12 cellular contexts compared by ENCODE assay signal in genomic region chr1:150620919-150621318, GRCh38. TPM values are rescaled to one million over a fixed set of nuclear protein-coding genes. Genes with fewer than 3 reads are reported as not detected.
A peak's percentile ranks its signal among the peaks of the same experiment; 100 is the strongest.
DNase-seq lines count a peak whose midpoint lies in the region; ATAC-seq and TF ChIP-seq lines count a peak whose summit lies in the region.
"Had no signal": no experiment of that assay in that cellular context is flagged by ENCODE, and none has a peak within 500 bp of the region (broad histone marks: within the 10 kb centered on the region; RNA-seq: fewer than 3 reads in every experiment).

No MANE protein-coding gene starts in this region.

- H3K4me1 ChIP-seq in gastrocnemius medialis = peaks cover 40% of the 10 kb centered on the region in 2 donors

- DNase-seq in CD4-positive, alpha-beta T cell = no peak
- no peak for DNase-seq in effector memory CD8-positive, alpha-beta T cell
- DNase-seq in gastrocnemius medialis (no peak), amygdala (lab: John Stamatoyannopoulos, UW) (no peak), NCI-H446 treated with DMSO at 0.1 percent for 48 hours (lab: John Stamatoyannopoulos, UW) (no peak)
- DNase-seq: activated CD8-positive, alpha-beta memory T cell treated with anti-CD3 and anti-CD28 coated beads, Interleukin-2, amount 50 U/mL, for 48 hours; foreskin keratinocyte had no signal

- no peaks in the 10 kb centered on the region for H3K9me3 Mint-ChIP-seq in CD4-positive, alpha-beta T cell
- no peaks in the 10 kb centered on the region for H3K9me3 Mint-ChIP-seq in effector memory CD8-positive, alpha-beta T cell
- H3K9me3 Mint-ChIP-seq: T-helper 1 cell treated with Interleukin-12 subunit alpha and Interleukin-12 subunit beta and Interleukin-4 antibody, amounts not matched to agents 30 μg/mL and 1 μg/mL, for 36 hours had no signal

- no peak for TF ChIP-seq POLR2A in gastrocnemius medialis (IDR thresholded peaks at IDR 0.05)

- H3K36me3 ChIP-seq in gastrocnemius medialis = peaks cover 0 to 54% of the 10 kb centered on the region in 2 donors

- no peak for ATAC-seq in CD4-positive, alpha-beta T cell (ENCODE audit: poor library complexity)
- no peak for ATAC-seq in effector memory CD8-positive, alpha-beta T cell (replicated peaks)
- ATAC-seq in gastrocnemius medialis = no peak
- ATAC-seq in HG03571 (IDR thresholded peaks at IDR 0.05; ENCODE audit: unreplicated experiment) = no peak
- no peak for ATAC-seq in HG03442 (IDR thresholded peaks at IDR 0.05; ENCODE audit: unreplicated experiment)
- ATAC-seq: foreskin keratinocyte; stimulated activated naive CD8-positive, alpha-beta T cell treated with anti-CD3 and anti-CD28 coated beads, Interleukin-15, Interleukin-2, amounts not matched to agents 100 U/mL and 50 U/mL, for 24 hours had no signal

- no peak for TF ChIP-seq CTCF in CD4-positive, alpha-beta T cell (IDR thresholded peaks at IDR 0.05)
- no peak for TF ChIP-seq CTCF in gastrocnemius medialis (IDR thresholded peaks at IDR 0.05 in 4 of 5, conservative IDR thresholded peaks at IDR 0.05 in 1 of 5)

- peaks cover 73% of the 10 kb centered on the region for H3K36me3 Mint-ChIP-seq in CD4-positive, alpha-beta T cell (ENCODE audit: low read depth)
- peaks cover 81% of the 10 kb centered on the region for H3K36me3 Mint-ChIP-seq in effector memory CD8-positive, alpha-beta T cell (ENCODE audit: insufficient read depth)

- intact Hi-C loops in CD4-positive, alpha-beta T cell (cut with DNase I, micrococcal nuclease) = loop anchor here (1.0 to 10.0 kb wide), 5 partner anchors 10 to 534 kb away; partner anchors contain the start of gene TNFAIP8L2 (in 1 of the 2)
- intact Hi-C loops in gastrocnemius medialis (cut with DNase I; ENCODE audit: low total_unique reads) = loop anchor here (1.0 kb wide), 1 partner anchor 60 kb away; no protein-coding TSS in a partner anchor

- POLR2A ChIA-PET in CD4-positive, alpha-beta T cell (lab: Charles Lee) = interaction anchor here (1.3 to 14.1 kb wide), 4 partner anchors 8 to 56 kb away, joined by 5 to 501 read pairs (median 34); partner anchors contain the start of genes ENSA and MCL1

- H3K4me3 ChIP-seq in gastrocnemius medialis = no peak overlapping the region

- CTCF ChIA-PET in CD4-positive, alpha-beta T cell (lab: Charles Lee) = interaction anchor here (0.6 to 7.3 kb wide), 14 partner anchors 8 to 437 kb away, joined by 3 to 131 read pairs (median 5); partner anchors contain the start of genes ENSA and MCL1

- H3K27me3 ChIP-seq in CD4-positive, alpha-beta T cell (ENCODE audit: control insufficient read depth, insufficient read depth, low read length) = no peaks in the 10 kb centered on the region
- no peaks in the 10 kb centered on the region for H3K27me3 ChIP-seq in gastrocnemius medialis
- H3K27me3 ChIP-seq: foreskin keratinocyte had no signal

- in situ Hi-C loops in gastrocnemius medialis (cut with MboI; ENCODE audit: low sequenced_read_pairs in 4 of 4) = loop anchor here in 3 of 4 donors (5.0 to 10.0 kb wide), 2 partner anchors 56 to 64 kb away; no protein-coding TSS in a partner anchor

- peak overlapping the region; percentile 73 for H3K27ac Mint-ChIP-seq in CD4-positive, alpha-beta T cell
- H3K27ac Mint-ChIP-seq in effector memory CD8-positive, alpha-beta T cell = peak overlapping the region; percentile 81 to 91

- H3K27me3 Mint-ChIP-seq in CD4-positive, alpha-beta T cell = no peaks in the 10 kb centered on the region
- no peaks in the 10 kb centered on the region for H3K27me3 Mint-ChIP-seq in effector memory CD8-positive, alpha-beta T cell

- H3K4me3 Mint-ChIP-seq in CD4-positive, alpha-beta T cell = no peak overlapping the region
- H3K4me3 Mint-ChIP-seq in effector memory CD8-positive, alpha-beta T cell = no peak overlapping the region
- H3K4me3 Mint-ChIP-seq: T-helper 1 cell treated with Interleukin-12 subunit alpha and Interleukin-12 subunit beta and Interleukin-4 antibody, amounts not matched to agents 30 μg/mL and 1 μg/mL, for 36 hours had no signal

- no peak overlapping the region for H3K27ac ChIP-seq in CD4-positive, alpha-beta T cell (ENCODE audit: low read depth, low read length)
- H3K27ac ChIP-seq in gastrocnemius medialis = peak overlapping the region; percentile 70 to 79 (median 75)
- H3K27ac ChIP-seq: foreskin keratinocyte had no signal

- no peaks in the 10 kb centered on the region for H3K9me3 ChIP-seq in CD4-positive, alpha-beta T cell (ENCODE audit: control insufficient read depth, low read length)
- no peaks in the 10 kb centered on the region for H3K9me3 ChIP-seq in gastrocnemius medialis

- peaks cover 64% of the 10 kb centered on the region for H3K4me1 Mint-ChIP-seq in CD4-positive, alpha-beta T cell (ENCODE audit: low read depth)
- H3K4me1 Mint-ChIP-seq in effector memory CD8-positive, alpha-beta T cell (ENCODE audit: low read depth in 2 of 2) = peaks cover 25 to 31% of the 10 kb centered on the region in 2 donors

TF ChIP-seq in PFSK-1, 5 proteins besides CTCF, POLR2A, EP300 and RAD21:
- TF ChIP-seq FOXP2 (optimal IDR thresholded peaks at IDR 0.05; ENCODE audit: borderline replicate concordance, extremely low read depth, extremely low read length, insufficient read depth) (no peak), TAF1 (IDR thresholded peaks at IDR 0.05; ENCODE audit: borderline replicate concordance, insufficient read depth, low read length) (no peak), REST (IDR thresholded peaks at IDR 0.05; ENCODE audit: insufficient read depth in 1 of 2, low read depth in 2 of 2, low read length in 2 of 2) (no peak), POLR2AphosphoS5 (IDR thresholded peaks at IDR 0.05; ENCODE audit: low read depth, low read length) (0 out of 2 replicates have a peak, but pooled peaks have one; percentile 43), SIN3A (IDR thresholded peaks at IDR 0.05; ENCODE audit: borderline replicate concordance, insufficient read depth, low read length) (no peak)

RNA-seq across cellular contexts. Expression of gene ENSA, which starts 8.5 kb away (rescaled TPM):
- 100 to 1,000 TPM; 132 to 137 TPM for total RNA-seq in CD4-positive, alpha-beta T cell
- polyA plus RNA-seq in PFSK-1 (2012; ENCODE audit: insufficient read length, low read depth) = 121 TPM
- 100 to 1,000 TPM; 164 to 302 (median 219) TPM for total RNA-seq in gastrocnemius medialis

RNA-seq across cellular contexts. Expression of gene MCL1, which starts 41.5 kb away (rescaled TPM):
- 100 to 1,000 TPM; 737 to 747 TPM for total RNA-seq in CD4-positive, alpha-beta T cell
- 97.0 TPM for polyA plus RNA-seq in PFSK-1 (2012; ENCODE audit: insufficient read length, low read depth)
- 100 to 1,000 TPM; 136 to 199 (median 176) TPM for total RNA-seq in gastrocnemius medialis
